ENCODE assay signal across 8 cellular contexts in the genomic region with DNA sequence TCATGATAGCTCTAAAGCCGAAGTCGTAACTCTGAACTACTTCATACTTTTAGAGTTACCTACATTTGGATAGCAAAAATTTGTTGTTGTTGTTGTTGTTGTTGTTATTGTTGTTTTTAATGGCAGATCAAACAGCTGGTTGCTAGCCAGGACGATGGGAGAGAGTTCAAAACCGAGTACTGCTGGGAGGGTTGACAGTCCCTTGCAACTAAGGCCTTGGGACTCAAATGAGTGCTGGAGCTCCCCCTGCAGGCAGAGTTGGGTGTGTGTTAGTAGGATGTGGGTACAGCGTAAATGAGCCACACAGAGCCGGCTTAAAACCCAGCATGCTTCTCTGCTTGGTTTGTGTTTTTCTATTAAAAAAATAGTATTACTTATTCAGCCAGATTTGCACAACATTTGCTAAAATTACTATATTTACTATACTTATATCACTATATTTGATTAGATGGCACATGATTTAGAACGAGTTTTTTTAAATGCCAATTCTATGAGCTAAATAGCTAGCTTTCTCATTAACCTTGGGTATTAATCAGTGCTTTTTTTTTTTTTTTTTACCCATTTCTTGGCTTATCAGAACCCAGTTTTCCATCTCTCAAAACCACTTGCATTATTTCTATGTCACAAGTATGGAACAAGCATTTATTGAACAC.
DNase-seq lines count a peak whose midpoint lies in the region; ATAC-seq and TF ChIP-seq lines count a peak whose summit lies in the region.

No MANE protein-coding gene starts in this region.

- H3K27me3 ChIP-seq in OCI-LY1 (ENCODE audit: insufficient read depth, low read length), result no peaks in the 10 kb centered on the region

- no peak overlapping the region for H3K27ac Mint-ChIP-seq in naive B cell
- no peak overlapping the region for H3K27ac Mint-ChIP-seq in stimulated activated effector memory CD8-positive, alpha-beta T cell treated with anti-CD3 and anti-CD28 coated beads, Interleukin-12 subunit alpha, Interleukin-12 subunit beta, amount 100 ng/mL, for 72 hours

- no peak overlapping the region for H3K4me3 Mint-ChIP-seq in naive B cell
- no peak overlapping the region for H3K4me3 Mint-ChIP-seq in stimulated activated effector memory CD8-positive, alpha-beta T cell treated with anti-CD3 and anti-CD28 coated beads, Interleukin-12 subunit alpha, Interleukin-12 subunit beta, amount 100 ng/mL, for 72 hours

- no peaks in the 10 kb centered on the region for H3F3A ChIP-seq in OCI-LY1 (ENCODE audit: insufficient read depth, low read length)

- no peaks in the 10 kb centered on the region for H3K36me3 Mint-ChIP-seq in naive B cell
- H3K36me3 Mint-ChIP-seq in stimulated activated effector memory CD8-positive, alpha-beta T cell treated with anti-CD3 and anti-CD28 coated beads, Interleukin-12 subunit alpha, Interleukin-12 subunit beta, amount 100 ng/mL, for 72 hours, result no peaks in the 10 kb centered on the region

- no peaks in the 10 kb centered on the region for H3K9me3 Mint-ChIP-seq in naive B cell
- peaks cover 2% of the 10 kb centered on the region for H3K9me3 Mint-ChIP-seq in stimulated activated effector memory CD8-positive, alpha-beta T cell treated with anti-CD3 and anti-CD28 coated beads, Interleukin-12 subunit alpha, Interleukin-12 subunit beta, amount 100 ng/mL, for 72 hours

- no peaks in the 10 kb centered on the region for H3K4me1 Mint-ChIP-seq in naive B cell
- peaks cover 4% of the 10 kb centered on the region for H3K4me1 Mint-ChIP-seq in stimulated activated effector memory CD8-positive, alpha-beta T cell treated with anti-CD3 and anti-CD28 coated beads, Interleukin-12 subunit alpha, Interleukin-12 subunit beta, amount 100 ng/mL, for 72 hours

- no peaks in the 10 kb centered on the region for H3K4me1 ChIP-seq in OCI-LY1 (ENCODE audit: insufficient read depth, low read length, severe bottlenecking)

- H3K27me3 Mint-ChIP-seq in naive B cell, result peaks cover 7 to 11% (median 10%) of the 10 kb centered on the region in 3 donors

- no peaks in the 10 kb centered on the region for H4K20me1 ChIP-seq in OCI-LY1 (ENCODE audit: insufficient read depth, low read length)

- H3K4me2 ChIP-seq in OCI-LY1 (ENCODE audit: low read length), result no peak overlapping the region

- H3K79me2 ChIP-seq in OCI-LY1 (ENCODE audit: insufficient read depth, low read length), result no peaks in the 10 kb centered on the region

- H3K36me3 ChIP-seq in OCI-LY1 (ENCODE audit: insufficient read depth, low read length), result no peaks in the 10 kb centered on the region

- TF ChIP-seq CTCF in OCI-LY1 (IDR thresholded peaks at IDR 0.05; ENCODE audit: low read length), result peak; percentile 80
- peak; percentile 96 for TF ChIP-seq CTCF in epithelial cell of proximal tubule (conservative IDR thresholded peaks at IDR 0.05; ENCODE audit: low read depth, low read length)

- no peaks in the 10 kb centered on the region for H3K9me3 ChIP-seq in OCI-LY1 (ENCODE audit: low read length)

- peak; percentile 88 for TF ChIP-seq RAD21 in Ishikawa (IDR thresholded peaks at IDR 0.05; ENCODE audit: low read depth)

- no peak overlapping the region for H3K9ac ChIP-seq in OCI-LY1 (ENCODE audit: low read length)

- no peaks in the 10 kb centered on the region for H3K9me2 ChIP-seq in OCI-LY1 (ENCODE audit: low read depth, low read length)

- no peak overlapping the region for H3K27ac ChIP-seq in OCI-LY1 (ENCODE audit: low read depth, low read length, poor library complexity, severe bottlenecking)

- no peak overlapping the region for H3K4me3 ChIP-seq in OCI-LY1 (ENCODE audit: low read depth, low read length, poor library complexity, severe bottlenecking)
- H3K4me3 ChIP-seq in epithelial cell of proximal tubule (ENCODE audit: low read depth, low read length), result no peak overlapping the region

- TF ChIP-seq EP300 in Ishikawa (IDR thresholded peaks at IDR 0.05; ENCODE audit: borderline replicate concordance), result no peak

- DNase-seq in DMS 273 treated with DMSO at 0.1 percent for 48 hours (lab: John Stamatoyannopoulos, UW) (peak; percentile 58), epithelial cell of proximal tubule (ENCODE audit: low read depth) (peak; percentile 38), naive B cell (peak; percentile 54)
- DNase-seq in activated CD8-positive, alpha-beta memory T cell treated with anti-CD3 and anti-CD28 coated beads, Interleukin-2, amount 50 U/mL, for 4 hours, result peak; percentile 85
- DNase-seq in stimulated activated effector memory CD8-positive, alpha-beta T cell treated with anti-CD3 and anti-CD28 coated beads, Interleukin-12 subunit alpha, Interleukin-12 subunit beta, amount 100 ng/mL, for 72 hours (ENCODE audit: low spot score in 2 of 2), result peak; percentile 74 to 88

- H2AFZ ChIP-seq in OCI-LY1 (ENCODE audit: low read length), result no peak overlapping the region

- peak; percentile 72 for ATAC-seq in GM21447 (IDR thresholded peaks at IDR 0.05; ENCODE audit: unreplicated experiment)
- ATAC-seq in naive B cell (ENCODE audit: low read depth in 2 of 2), result peak; percentile 78 to 86
- peak; percentile 98 for ATAC-seq in stimulated activated effector memory CD8-positive, alpha-beta T cell treated with anti-CD3 and anti-CD28 coated beads, Interleukin-12 subunit alpha, Interleukin-12 subunit beta, amount 100 ng/mL, for 72 hours

TF ChIP-seq in Ishikawa, 13 proteins besides CTCF, POLR2A, EP300 and RAD21:
- TF ChIP-seq TAF1 (IDR thresholded peaks at IDR 0.05; ENCODE audit: low read depth), result no peak
- TF ChIP-seq NFIC (IDR thresholded peaks at IDR 0.05), result no peak
- no peak for TF ChIP-seq TEAD4 (IDR thresholded peaks at IDR 0.05)
- TF ChIP-seq YY1 (IDR thresholded peaks at IDR 0.05; ENCODE audit: low read depth), result no peak
- no peak for TF ChIP-seq CEBPB (IDR thresholded peaks at IDR 0.05)
- TF ChIP-seq, protein P1, sequence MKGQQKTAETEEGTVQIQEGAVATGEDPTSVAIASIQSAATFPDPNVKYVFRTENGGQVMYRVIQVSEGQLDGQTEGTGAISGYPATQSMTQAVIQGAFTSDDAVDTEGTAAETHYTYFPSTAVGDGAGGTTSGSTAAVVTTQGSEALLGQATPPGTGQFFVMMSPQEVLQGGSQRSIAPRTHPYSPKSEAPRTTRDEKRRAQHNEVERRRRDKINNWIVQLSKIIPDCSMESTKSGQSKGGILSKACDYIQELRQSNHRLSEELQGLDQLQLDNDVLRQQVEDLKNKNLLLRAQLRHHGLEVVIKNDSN (IDR thresholded peaks at IDR 0.05), result no peak
- TF ChIP-seq CREB1 (IDR thresholded peaks at IDR 0.05; ENCODE audit: low read depth), result no peak
- TF ChIP-seq FOXM1 (IDR thresholded peaks at IDR 0.05; ENCODE audit: borderline replicate concordance, low read depth), result no peak
- TF ChIP-seq EGR1 (IDR thresholded peaks at IDR 0.05), result no peak
- TF ChIP-seq TCF12 (IDR thresholded peaks at IDR 0.05; ENCODE audit: low read depth), result no peak
- TF ChIP-seq, protein P2, sequence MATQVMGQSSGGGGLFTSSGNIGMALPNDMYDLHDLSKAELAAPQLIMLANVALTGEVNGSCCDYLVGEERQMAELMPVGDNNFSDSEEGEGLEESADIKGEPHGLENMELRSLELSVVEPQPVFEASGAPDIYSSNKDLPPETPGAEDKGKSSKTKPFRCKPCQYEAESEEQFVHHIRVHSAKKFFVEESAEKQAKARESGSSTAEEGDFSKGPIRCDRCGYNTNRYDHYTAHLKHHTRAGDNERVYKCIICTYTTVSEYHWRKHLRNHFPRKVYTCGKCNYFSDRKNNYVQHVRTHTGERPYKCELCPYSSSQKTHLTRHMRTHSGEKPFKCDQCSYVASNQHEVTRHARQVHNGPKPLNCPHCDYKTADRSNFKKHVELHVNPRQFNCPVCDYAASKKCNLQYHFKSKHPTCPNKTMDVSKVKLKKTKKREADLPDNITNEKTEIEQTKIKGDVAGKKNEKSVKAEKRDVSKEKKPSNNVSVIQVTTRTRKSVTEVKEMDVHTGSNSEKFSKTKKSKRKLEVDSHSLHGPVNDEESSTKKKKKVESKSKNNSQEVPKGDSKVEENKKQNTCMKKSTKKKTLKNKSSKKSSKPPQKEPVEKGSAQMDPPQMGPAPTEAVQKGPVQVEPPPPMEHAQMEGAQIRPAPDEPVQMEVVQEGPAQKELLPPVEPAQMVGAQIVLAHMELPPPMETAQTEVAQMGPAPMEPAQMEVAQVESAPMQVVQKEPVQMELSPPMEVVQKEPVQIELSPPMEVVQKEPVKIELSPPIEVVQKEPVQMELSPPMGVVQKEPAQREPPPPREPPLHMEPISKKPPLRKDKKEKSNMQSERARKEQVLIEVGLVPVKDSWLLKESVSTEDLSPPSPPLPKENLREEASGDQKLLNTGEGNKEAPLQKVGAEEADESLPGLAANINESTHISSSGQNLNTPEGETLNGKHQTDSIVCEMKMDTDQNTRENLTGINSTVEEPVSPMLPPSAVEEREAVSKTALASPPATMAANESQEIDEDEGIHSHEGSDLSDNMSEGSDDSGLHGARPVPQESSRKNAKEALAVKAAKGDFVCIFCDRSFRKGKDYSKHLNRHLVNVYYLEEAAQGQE (IDR thresholded peaks at IDR 0.05; ENCODE audit: low read depth), result no peak
- TF ChIP-seq MAX (IDR thresholded peaks at IDR 0.05), result no peak
